ENCODE assay signal across 8 cellular contexts in genomic region chr16:46607529-46607928, GRCh38. TPM values are rescaled to one million over a fixed set of nuclear protein-coding genes. Genes with fewer than 3 reads are reported as not detected.
DNase-seq lines count a peak whose midpoint lies in the region; ATAC-seq and TF ChIP-seq lines count a peak whose summit lies in the region.

No MANE protein-coding gene starts in this region.

- CTCF ChIA-PET in SK-N-SH (lab: Yijun Ruan, JAX), result interaction anchor here (0.7 to 5.1 kb wide), 12 partner anchors 9 to 59 kb away, joined by 3 to 86 read pairs (median 4); no protein-coding TSS in a partner anchor

- no peaks in the 10 kb centered on the region for H3K9me3 ChIP-seq in left ventricle myocardium inferior (replicated peaks)
- no peaks in the 10 kb centered on the region for H3K9me3 ChIP-seq in SK-N-SH

- no peaks in the 10 kb centered on the region for H3K9me2 ChIP-seq in SK-N-SH

- H3K27ac ChIP-seq in left ventricle myocardium inferior (replicated peaks) (no peak overlapping the region), SK-N-SH (ENCODE audit: low read depth in 2 of 2, low read length in 1 of 2) (no peak overlapping the region)

- no peak overlapping the region for H3K4me2 ChIP-seq in SK-N-SH

- no peaks in the 10 kb centered on the region for H3K36me3 Mint-ChIP-seq in glutamatergic neuron (ENCODE audit: unreplicated experiment)
- H3K36me3 Mint-ChIP-seq in T-helper 2 cell treated with Interferon-gamma antibody and Interleukin-4, amounts not matched to agents 5 μg/mL and 100 μg/mL, for 36 hours (ENCODE audit: low read depth), result peaks cover 47% of the 10 kb centered on the region

- peak; percentile 71 for TF ChIP-seq RAD21 in SK-N-SH (IDR thresholded peaks at IDR 0.05; ENCODE audit: low read length)

- H3F3A ChIP-seq in SK-N-SH (replicated peaks; ENCODE audit: insufficient read depth), result no peaks in the 10 kb centered on the region

- no peak for DNase-seq in left ventricle myocardium inferior
- no peak for DNase-seq in left cardiac atrium
- no peak for DNase-seq in SK-N-SH
- DNase-seq in glutamatergic neuron, result no peak
- no peak for DNase-seq in DMS153 treated with DMSO at 0.1 percent for 48 hours (lab: John Stamatoyannopoulos, UW; ENCODE audit: unreplicated experiment)
- no peak for DNase-seq in T-helper 2 cell treated with Interferon-gamma antibody and Interleukin-4, amounts not matched to agents 5 μg/mL and 100 μg/mL, for 36 hours (ENCODE audit: low spot score)
- DNase-seq in retina, result no peak

- H3K4me3 Mint-ChIP-seq in glutamatergic neuron (ENCODE audit: unreplicated experiment), result no peak overlapping the region
- H3K4me3 Mint-ChIP-seq in T-helper 2 cell treated with Interferon-gamma antibody and Interleukin-4, amounts not matched to agents 5 μg/mL and 100 μg/mL, for 36 hours, result no peak overlapping the region

- peaks cover 6% of the 10 kb centered on the region; the same call in 1 of the 2 replicates for H3K79me2 ChIP-seq in SK-N-SH (ENCODE audit: insufficient read depth)

- H3K4me1 Mint-ChIP-seq in glutamatergic neuron (ENCODE audit: low read depth, unreplicated experiment), result no peaks in the 10 kb centered on the region
- H3K4me1 Mint-ChIP-seq in T-helper 2 cell treated with Interferon-gamma antibody and Interleukin-4, amounts not matched to agents 5 μg/mL and 100 μg/mL, for 36 hours (ENCODE audit: low read depth), result no peaks in the 10 kb centered on the region

- H3K9me3 Mint-ChIP-seq in glutamatergic neuron (ENCODE audit: unreplicated experiment), result no peaks in the 10 kb centered on the region
- H3K9me3 Mint-ChIP-seq in T-helper 2 cell treated with Interferon-gamma antibody and Interleukin-4, amounts not matched to agents 5 μg/mL and 100 μg/mL, for 36 hours, result no peaks in the 10 kb centered on the region

- no peak overlapping the region for H2AFZ ChIP-seq in SK-N-SH (ENCODE audit: low read depth)

- ATAC-seq in left cardiac atrium, result no peak
- no peak for ATAC-seq in GM18517 (IDR thresholded peaks at IDR 0.05; ENCODE audit: unreplicated experiment)

- POLR2A ChIA-PET in SK-N-SH (lab: Yijun Ruan, JAX), result no interaction called here

- H3K27me3 ChIP-seq in left ventricle myocardium inferior (ENCODE audit: low read depth) (no peaks in the 10 kb centered on the region), SK-N-SH (ENCODE audit: insufficient read depth) (no peaks in the 10 kb centered on the region)

- H3K9ac ChIP-seq in SK-N-SH, result no peak overlapping the region

- no peak overlapping the region for H3K27ac Mint-ChIP-seq in glutamatergic neuron (ENCODE audit: unreplicated experiment)
- H3K27ac Mint-ChIP-seq in T-helper 2 cell treated with Interferon-gamma antibody and Interleukin-4, amounts not matched to agents 5 μg/mL and 100 μg/mL, for 36 hours, result no peak overlapping the region

- H3K4me3 ChIP-seq in left ventricle myocardium inferior (no peak overlapping the region), SK-N-SH (ENCODE audit: low read depth in 2 of 2, low read length in 1 of 2) (no peak overlapping the region)

- 53% methylated on average over 1 of the region's 1 CpG for WGBS in SK-N-SH (ENCODE audit: low lambda C conversion rate)

- H3K36me3 ChIP-seq in left ventricle myocardium inferior, result no peaks in the 10 kb centered on the region
- peaks cover 8 to 14% of the 10 kb centered on the region in 2 experiments for H3K36me3 ChIP-seq in SK-N-SH (replicated peaks in 1 of 2; ENCODE audit: control insufficient read depth in 1 of 2, insufficient read depth in 2 of 2, low read length in 1 of 2)

- H4K20me1 ChIP-seq in SK-N-SH (ENCODE audit: insufficient read depth), result no peaks in the 10 kb centered on the region

- intact Hi-C loops in left ventricle myocardium inferior (cut with micrococcal nuclease), result loop anchor here (10.0 kb wide), 1 partner anchor 53 kb away; no protein-coding TSS in a partner anchor
- intact Hi-C loops in left cardiac atrium (cut with DNase I), result loop anchor here (5.0 to 10.0 kb wide), 2 partner anchors 50 to 53 kb away; no protein-coding TSS in a partner anchor

- no peaks in the 10 kb centered on the region for H3K27me3 Mint-ChIP-seq in glutamatergic neuron (ENCODE audit: unreplicated experiment)
- no peaks in the 10 kb centered on the region for H3K27me3 Mint-ChIP-seq in T-helper 2 cell treated with Interferon-gamma antibody and Interleukin-4, amounts not matched to agents 5 μg/mL and 100 μg/mL, for 36 hours (ENCODE audit: low read depth)

- H3K4me1 ChIP-seq in left ventricle myocardium inferior (no peaks in the 10 kb centered on the region), SK-N-SH (ENCODE audit: control insufficient read depth in 1 of 2, insufficient read depth in 2 of 2, low read depth in 1 of 2, low read length in 1 of 2) (no peaks in the 10 kb centered on the region)

- TF ChIP-seq CTCF in left ventricle myocardium inferior (IDR thresholded peaks at IDR 0.05; ENCODE audit: borderline replicate concordance) (peak; percentile 58), SK-N-SH (IDR thresholded peaks at IDR 0.05) (peak; percentile 70), glutamatergic neuron (IDR thresholded peaks at IDR 0.05; ENCODE audit: partially characterized antibody, unreplicated experiment) (peak; percentile 26)

- TF ChIP-seq EP300 in SK-N-SH (IDR thresholded peaks at IDR 0.05; ENCODE audit: borderline replicate concordance in 1 of 2, low read depth in 1 of 2, low read length in 1 of 2), result no peak

TF ChIP-seq in SK-N-SH, 30 proteins besides CTCF, POLR2A, EP300 and RAD21:
- TF ChIP-seq SMC3 (IDR thresholded peaks at IDR 0.05; ENCODE audit: low read depth, low read length) (peak; percentile 28; the same call in 1 of the 2 replicates), RCOR1 (IDR thresholded peaks at IDR 0.05; ENCODE audit: low read length) (no peak)

RNA-seq across cellular contexts. Expression of gene SHCBP1, which starts 13.7 kb away (rescaled TPM):
- 0.44 TPM for total RNA-seq in left ventricle myocardium inferior
- 1 to 10 TPM in 1 of 2 donors, under 1 TPM in 1; 0.76 to 1.8 TPM for total RNA-seq in left cardiac atrium
- 11.1 and 12.5 TPM in 2 replicates for polyA plus RNA-seq in SK-N-SH (2012; rRNA removed)
- 16.7 and 17.9 TPM in 2 replicates for polyA plus RNA-seq in SK-N-SH (2012; cell fraction: cytosol; rRNA removed)
- polyA plus RNA-seq in SK-N-SH (2012; cell fraction: nucleus; rRNA removed), result 5.0 and 5.4 TPM in 2 replicates
- total RNA-seq in glutamatergic neuron (ENCODE audit: unreplicated experiment), result 2.4 TPM
